In the genomic region with DNA sequence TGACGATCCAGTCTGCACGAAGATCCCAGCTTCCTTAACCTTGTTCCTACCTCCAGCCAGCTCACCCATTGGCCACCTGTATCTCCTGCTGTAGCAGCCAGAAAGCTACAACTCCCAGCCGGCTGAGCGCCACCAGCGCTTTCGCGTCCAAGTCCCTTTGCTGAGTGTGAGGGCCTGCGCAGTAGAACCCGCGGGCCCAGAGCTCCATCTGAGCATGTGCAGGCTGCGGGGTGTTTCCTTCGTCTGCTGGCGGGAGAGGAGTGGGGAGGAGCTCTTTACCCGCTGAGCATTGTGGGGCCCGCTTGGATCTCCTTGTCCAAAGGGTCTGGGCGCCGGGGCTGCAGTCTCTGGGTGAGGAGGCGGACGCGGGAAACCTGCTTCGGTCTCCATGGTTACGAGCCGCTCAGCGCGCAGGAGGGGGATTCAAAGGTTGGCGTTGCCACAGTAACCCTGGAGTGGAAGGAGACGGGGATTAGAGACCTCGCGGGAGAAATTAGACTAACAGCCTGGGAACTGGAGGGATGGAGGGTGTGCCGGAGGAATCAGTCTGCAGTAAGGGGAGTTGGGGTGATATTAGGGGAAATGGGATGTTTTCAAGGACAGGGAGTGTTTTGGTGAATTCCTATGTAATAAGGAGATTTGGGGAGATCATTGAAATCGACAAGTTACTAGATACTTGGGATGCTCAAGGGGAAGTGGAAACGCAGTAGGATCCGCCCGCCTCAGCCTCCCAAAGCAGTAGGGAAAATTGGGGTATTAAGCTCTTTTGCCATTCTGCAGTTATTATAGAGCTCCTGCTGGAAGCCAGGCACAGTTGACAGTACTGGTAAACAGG, we compare ENCODE assay signal across 1 cellular context.
TF ChIP-seq lines count a peak whose summit lies in the region.

No MANE protein-coding gene starts in this region.

TF ChIP-seq in WTC11, 78 proteins besides CTCF, POLR2A, EP300 and RAD21 (continued from another document and continues in another):
- no peak for TF ChIP-seq ZNF317 (CRISPR knock-in tag; IDR thresholded peaks at IDR 0.05; ENCODE audit: borderline replicate concordance, low read depth)
- TF ChIP-seq ETV6 (CRISPR knock-in tag; IDR thresholded peaks at IDR 0.05), result no peak
- no peak for TF ChIP-seq NFATC4 (CRISPR knock-in tag; IDR thresholded peaks at IDR 0.05)
- TF ChIP-seq SMAD4 (CRISPR knock-in tag; IDR thresholded peaks at IDR 0.05), result no peak
- TF ChIP-seq SOX15 (CRISPR knock-in tag; IDR thresholded peaks at IDR 0.05), result no peak
- no peak for TF ChIP-seq TCF7 (CRISPR knock-in tag; IDR thresholded peaks at IDR 0.05; ENCODE audit: low read depth)
- TF ChIP-seq, protein P1, sequence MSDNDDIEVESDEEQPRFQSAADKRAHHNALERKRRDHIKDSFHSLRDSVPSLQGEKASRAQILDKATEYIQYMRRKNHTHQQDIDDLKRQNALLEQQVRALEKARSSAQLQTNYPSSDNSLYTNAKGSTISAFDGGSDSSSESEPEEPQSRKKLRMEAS (CRISPR knock-in tag; IDR thresholded peaks at IDR 0.05), result peak; percentile 85
- no peak for TF ChIP-seq JUN (CRISPR knock-in tag; IDR thresholded peaks at IDR 0.05)
- TF ChIP-seq ZNF423 (CRISPR knock-in tag; IDR thresholded peaks at IDR 0.05), result no peak
- no peak for TF ChIP-seq CBFB (CRISPR knock-in tag; IDR thresholded peaks at IDR 0.05; ENCODE audit: low read depth)
- no peak for TF ChIP-seq GRHL2 (CRISPR knock-in tag; IDR thresholded peaks at IDR 0.05; ENCODE audit: insufficient replicate concordance, severe bottlenecking)
- TF ChIP-seq, protein P2, sequence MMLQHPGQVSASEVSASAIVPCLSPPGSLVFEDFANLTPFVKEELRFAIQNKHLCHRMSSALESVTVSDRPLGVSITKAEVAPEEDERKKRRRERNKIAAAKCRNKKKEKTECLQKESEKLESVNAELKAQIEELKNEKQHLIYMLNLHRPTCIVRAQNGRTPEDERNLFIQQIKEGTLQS (CRISPR knock-in tag; conservative IDR thresholded peaks at IDR 0.05), result no peak
- TF ChIP-seq FOXK1 (CRISPR knock-in tag; IDR thresholded peaks at IDR 0.05), result peak; percentile 63; the same call in 1 of the 2 replicates
- no peak for TF ChIP-seq TEAD4 (CRISPR knock-in tag; IDR thresholded peaks at IDR 0.05)
- no peak for TF ChIP-seq CREB1 (CRISPR knock-in tag; IDR thresholded peaks at IDR 0.05)
- no peak for TF ChIP-seq ZNF263 (CRISPR knock-in tag; IDR thresholded peaks at IDR 0.05; ENCODE audit: low read depth)
- TF ChIP-seq SMAD3 (CRISPR knock-in tag; IDR thresholded peaks at IDR 0.05; ENCODE audit: borderline replicate concordance), result no peak
- no peak for TF ChIP-seq RORB (CRISPR knock-in tag; IDR thresholded peaks at IDR 0.05)
- TF ChIP-seq, protein P3, sequence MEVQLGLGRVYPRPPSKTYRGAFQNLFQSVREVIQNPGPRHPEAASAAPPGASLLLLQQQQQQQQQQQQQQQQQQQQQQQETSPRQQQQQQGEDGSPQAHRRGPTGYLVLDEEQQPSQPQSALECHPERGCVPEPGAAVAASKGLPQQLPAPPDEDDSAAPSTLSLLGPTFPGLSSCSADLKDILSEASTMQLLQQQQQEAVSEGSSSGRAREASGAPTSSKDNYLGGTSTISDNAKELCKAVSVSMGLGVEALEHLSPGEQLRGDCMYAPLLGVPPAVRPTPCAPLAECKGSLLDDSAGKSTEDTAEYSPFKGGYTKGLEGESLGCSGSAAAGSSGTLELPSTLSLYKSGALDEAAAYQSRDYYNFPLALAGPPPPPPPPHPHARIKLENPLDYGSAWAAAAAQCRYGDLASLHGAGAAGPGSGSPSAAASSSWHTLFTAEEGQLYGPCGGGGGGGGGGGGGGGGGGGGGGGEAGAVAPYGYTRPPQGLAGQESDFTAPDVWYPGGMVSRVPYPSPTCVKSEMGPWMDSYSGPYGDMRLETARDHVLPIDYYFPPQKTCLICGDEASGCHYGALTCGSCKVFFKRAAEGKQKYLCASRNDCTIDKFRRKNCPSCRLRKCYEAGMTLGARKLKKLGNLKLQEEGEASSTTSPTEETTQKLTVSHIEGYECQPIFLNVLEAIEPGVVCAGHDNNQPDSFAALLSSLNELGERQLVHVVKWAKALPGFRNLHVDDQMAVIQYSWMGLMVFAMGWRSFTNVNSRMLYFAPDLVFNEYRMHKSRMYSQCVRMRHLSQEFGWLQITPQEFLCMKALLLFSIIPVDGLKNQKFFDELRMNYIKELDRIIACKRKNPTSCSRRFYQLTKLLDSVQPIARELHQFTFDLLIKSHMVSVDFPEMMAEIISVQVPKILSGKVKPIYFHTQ (CRISPR knock-in tag; IDR thresholded peaks at IDR 0.05), result no peak
- TF ChIP-seq, protein P4, sequence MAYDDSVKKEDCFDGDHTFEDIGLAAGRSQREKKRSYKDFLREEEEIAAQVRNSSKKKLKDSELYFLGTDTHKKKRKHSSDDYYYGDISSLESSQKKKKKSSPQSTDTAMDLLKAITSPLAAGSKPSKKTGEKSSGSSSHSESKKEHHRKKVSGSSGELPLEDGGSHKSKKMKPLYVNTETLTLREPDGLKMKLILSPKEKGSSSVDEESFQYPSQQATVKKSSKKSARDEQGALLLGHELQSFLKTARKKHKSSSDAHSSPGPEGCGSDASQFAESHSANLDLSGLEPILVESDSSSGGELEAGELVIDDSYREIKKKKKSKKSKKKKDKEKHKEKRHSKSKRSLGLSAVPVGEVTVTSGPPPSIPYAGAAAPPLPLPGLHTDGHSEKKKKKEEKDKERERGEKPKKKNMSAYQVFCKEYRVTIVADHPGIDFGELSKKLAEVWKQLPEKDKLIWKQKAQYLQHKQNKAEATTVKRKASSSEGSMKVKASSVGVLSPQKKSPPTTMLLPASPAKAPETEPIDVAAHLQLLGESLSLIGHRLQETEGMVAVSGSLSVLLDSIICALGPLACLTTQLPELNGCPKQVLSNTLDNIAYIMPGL (CRISPR knock-in tag; IDR thresholded peaks at IDR 0.05), result no peak
- TF ChIP-seq ZBTB21 (CRISPR knock-in tag; IDR thresholded peaks at IDR 0.05; ENCODE audit: borderline replicate concordance), result no peak
- TF ChIP-seq, protein P5, sequence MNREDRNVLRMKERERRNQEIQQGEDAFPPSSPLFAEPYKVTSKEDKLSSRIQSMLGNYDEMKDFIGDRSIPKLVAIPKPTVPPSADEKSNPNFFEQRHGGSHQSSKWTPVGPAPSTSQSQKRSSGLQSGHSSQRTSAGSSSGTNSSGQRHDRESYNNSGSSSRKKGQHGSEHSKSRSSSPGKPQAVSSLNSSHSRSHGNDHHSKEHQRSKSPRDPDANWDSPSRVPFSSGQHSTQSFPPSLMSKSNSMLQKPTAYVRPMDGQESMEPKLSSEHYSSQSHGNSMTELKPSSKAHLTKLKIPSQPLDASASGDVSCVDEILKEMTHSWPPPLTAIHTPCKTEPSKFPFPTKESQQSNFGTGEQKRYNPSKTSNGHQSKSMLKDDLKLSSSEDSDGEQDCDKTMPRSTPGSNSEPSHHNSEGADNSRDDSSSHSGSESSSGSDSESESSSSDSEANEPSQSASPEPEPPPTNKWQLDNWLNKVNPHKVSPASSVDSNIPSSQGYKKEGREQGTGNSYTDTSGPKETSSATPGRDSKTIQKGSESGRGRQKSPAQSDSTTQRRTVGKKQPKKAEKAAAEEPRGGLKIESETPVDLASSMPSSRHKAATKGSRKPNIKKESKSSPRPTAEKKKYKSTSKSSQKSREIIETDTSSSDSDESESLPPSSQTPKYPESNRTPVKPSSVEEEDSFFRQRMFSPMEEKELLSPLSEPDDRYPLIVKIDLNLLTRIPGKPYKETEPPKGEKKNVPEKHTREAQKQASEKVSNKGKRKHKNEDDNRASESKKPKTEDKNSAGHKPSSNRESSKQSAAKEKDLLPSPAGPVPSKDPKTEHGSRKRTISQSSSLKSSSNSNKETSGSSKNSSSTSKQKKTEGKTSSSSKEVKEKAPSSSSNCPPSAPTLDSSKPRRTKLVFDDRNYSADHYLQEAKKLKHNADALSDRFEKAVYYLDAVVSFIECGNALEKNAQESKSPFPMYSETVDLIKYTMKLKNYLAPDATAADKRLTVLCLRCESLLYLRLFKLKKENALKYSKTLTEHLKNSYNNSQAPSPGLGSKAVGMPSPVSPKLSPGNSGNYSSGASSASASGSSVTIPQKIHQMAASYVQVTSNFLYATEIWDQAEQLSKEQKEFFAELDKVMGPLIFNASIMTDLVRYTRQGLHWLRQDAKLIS (CRISPR knock-in tag; IDR thresholded peaks at IDR 0.05; ENCODE audit: borderline replicate concordance), result no peak
- no peak for TF ChIP-seq FOXJ3 (CRISPR knock-in tag; IDR thresholded peaks at IDR 0.05; ENCODE audit: borderline replicate concordance)
- TF ChIP-seq FOXP1 (CRISPR knock-in tag; IDR thresholded peaks at IDR 0.05; ENCODE audit: borderline replicate concordance), result no peak
- TF ChIP-seq, protein P6, sequence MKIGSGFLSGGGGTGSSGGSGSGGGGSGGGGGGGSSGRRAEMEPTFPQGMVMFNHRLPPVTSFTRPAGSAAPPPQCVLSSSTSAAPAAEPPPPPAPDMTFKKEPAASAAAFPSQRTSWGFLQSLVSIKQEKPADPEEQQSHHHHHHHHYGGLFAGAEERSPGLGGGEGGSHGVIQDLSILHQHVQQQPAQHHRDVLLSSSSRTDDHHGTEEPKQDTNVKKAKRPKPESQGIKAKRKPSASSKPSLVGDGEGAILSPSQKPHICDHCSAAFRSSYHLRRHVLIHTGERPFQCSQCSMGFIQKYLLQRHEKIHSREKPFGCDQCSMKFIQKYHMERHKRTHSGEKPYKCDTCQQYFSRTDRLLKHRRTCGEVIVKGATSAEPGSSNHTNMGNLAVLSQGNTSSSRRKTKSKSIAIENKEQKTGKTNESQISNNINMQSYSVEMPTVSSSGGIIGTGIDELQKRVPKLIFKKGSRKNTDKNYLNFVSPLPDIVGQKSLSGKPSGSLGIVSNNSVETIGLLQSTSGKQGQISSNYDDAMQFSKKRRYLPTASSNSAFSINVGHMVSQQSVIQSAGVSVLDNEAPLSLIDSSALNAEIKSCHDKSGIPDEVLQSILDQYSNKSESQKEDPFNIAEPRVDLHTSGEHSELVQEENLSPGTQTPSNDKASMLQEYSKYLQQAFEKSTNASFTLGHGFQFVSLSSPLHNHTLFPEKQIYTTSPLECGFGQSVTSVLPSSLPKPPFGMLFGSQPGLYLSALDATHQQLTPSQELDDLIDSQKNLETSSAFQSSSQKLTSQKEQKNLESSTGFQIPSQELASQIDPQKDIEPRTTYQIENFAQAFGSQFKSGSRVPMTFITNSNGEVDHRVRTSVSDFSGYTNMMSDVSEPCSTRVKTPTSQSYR (CRISPR knock-in tag; IDR thresholded peaks at IDR 0.05), result peak; percentile 73; the same call in 1 of the 2 replicates
- no peak for TF ChIP-seq GTF2I (CRISPR knock-in tag; conservative IDR thresholded peaks at IDR 0.05)
- TF ChIP-seq, protein P7, sequence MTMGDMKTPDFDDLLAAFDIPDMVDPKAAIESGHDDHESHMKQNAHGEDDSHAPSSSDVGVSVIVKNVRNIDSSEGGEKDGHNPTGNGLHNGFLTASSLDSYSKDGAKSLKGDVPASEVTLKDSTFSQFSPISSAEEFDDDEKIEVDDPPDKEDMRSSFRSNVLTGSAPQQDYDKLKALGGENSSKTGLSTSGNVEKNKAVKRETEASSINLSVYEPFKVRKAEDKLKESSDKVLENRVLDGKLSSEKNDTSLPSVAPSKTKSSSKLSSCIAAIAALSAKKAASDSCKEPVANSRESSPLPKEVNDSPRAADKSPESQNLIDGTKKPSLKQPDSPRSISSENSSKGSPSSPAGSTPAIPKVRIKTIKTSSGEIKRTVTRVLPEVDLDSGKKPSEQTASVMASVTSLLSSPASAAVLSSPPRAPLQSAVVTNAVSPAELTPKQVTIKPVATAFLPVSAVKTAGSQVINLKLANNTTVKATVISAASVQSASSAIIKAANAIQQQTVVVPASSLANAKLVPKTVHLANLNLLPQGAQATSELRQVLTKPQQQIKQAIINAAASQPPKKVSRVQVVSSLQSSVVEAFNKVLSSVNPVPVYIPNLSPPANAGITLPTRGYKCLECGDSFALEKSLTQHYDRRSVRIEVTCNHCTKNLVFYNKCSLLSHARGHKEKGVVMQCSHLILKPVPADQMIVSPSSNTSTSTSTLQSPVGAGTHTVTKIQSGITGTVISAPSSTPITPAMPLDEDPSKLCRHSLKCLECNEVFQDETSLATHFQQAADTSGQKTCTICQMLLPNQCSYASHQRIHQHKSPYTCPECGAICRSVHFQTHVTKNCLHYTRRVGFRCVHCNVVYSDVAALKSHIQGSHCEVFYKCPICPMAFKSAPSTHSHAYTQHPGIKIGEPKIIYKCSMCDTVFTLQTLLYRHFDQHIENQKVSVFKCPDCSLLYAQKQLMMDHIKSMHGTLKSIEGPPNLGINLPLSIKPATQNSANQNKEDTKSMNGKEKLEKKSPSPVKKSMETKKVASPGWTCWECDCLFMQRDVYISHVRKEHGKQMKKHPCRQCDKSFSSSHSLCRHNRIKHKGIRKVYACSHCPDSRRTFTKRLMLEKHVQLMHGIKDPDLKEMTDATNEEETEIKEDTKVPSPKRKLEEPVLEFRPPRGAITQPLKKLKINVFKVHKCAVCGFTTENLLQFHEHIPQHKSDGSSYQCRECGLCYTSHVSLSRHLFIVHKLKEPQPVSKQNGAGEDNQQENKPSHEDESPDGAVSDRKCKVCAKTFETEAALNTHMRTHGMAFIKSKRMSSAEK (CRISPR knock-in tag; IDR thresholded peaks at IDR 0.05; ENCODE audit: borderline replicate concordance), result no peak
- TF ChIP-seq PRRX2 (CRISPR knock-in tag; IDR thresholded peaks at IDR 0.05), result no peak
- 0 out of 2 replicates have a peak, but pooled peaks have one; percentile 27 for TF ChIP-seq CREM (CRISPR knock-in tag; IDR thresholded peaks at IDR 0.05)
- TF ChIP-seq, protein P8, sequence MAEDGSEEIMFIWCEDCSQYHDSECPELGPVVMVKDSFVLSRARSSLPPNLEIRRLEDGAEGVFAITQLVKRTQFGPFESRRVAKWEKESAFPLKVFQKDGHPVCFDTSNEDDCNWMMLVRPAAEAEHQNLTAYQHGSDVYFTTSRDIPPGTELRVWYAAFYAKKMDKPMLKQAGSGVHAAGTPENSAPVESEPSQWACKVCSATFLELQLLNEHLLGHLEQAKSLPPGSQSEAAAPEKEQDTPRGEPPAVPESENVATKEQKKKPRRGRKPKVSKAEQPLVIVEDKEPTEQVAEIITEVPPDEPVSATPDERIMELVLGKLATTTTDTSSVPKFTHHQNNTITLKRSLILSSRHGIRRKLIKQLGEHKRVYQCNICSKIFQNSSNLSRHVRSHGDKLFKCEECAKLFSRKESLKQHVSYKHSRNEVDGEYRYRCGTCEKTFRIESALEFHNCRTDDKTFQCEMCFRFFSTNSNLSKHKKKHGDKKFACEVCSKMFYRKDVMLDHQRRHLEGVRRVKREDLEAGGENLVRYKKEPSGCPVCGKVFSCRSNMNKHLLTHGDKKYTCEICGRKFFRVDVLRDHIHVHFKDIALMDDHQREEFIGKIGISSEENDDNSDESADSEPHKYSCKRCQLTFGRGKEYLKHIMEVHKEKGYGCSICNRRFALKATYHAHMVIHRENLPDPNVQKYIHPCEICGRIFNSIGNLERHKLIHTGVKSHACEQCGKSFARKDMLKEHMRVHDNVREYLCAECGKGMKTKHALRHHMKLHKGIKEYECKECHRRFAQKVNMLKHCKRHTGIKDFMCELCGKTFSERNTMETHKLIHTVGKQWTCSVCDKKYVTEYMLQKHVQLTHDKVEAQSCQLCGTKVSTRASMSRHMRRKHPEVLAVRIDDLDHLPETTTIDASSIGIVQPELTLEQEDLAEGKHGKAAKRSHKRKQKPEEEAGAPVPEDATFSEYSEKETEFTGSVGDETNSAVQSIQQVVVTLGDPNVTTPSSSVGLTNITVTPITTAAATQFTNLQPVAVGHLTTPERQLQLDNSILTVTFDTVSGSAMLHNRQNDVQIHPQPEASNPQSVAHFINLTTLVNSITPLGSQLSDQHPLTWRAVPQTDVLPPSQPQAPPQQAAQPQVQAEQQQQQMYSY (CRISPR knock-in tag; IDR thresholded peaks at IDR 0.05), result no peak
